Comparison of ENCODE assay signal across 17 cellular contexts in genomic region chr15:45855907-45856579, GRCh38.
DNase-seq lines count a peak whose midpoint lies in the region; ATAC-seq and TF ChIP-seq lines count a peak whose summit lies in the region.
"Had no signal": no experiment of that assay in that cellular context is flagged by ENCODE, and none has a peak within 500 bp of the region (broad histone marks: within the 10 kb centered on the region; RNA-seq: fewer than 3 reads in every experiment).

No MANE protein-coding gene starts in this region.

- CTCF ChIA-PET in mammary epithelial cell (lab: Charles Lee; ENCODE audit: low non-redundant PET) = no interaction called here

- H3K27me3 ChIP-seq in mammary epithelial cell (ENCODE audit: insufficient read depth, low read length) (no peaks in the 10 kb centered on the region), osteoblast (ENCODE audit: insufficient read depth, low read length) (no peaks in the 10 kb centered on the region), dorsolateral prefrontal cortex (peaks cover 0 to 2% (median 0%) of the 10 kb centered on the region in 45 donors)
- H3K27me3 ChIP-seq: esophagus muscularis mucosa, MG63 had no signal

- in situ Hi-C loops in mammary epithelial cell (cut with MboI; ENCODE audit: low sequenced_read_pairs in 2 of 2) = no loop called here

- no peak overlapping the region for H3K9ac ChIP-seq in mammary epithelial cell (ENCODE audit: insufficient read depth, low read length)

- DNase-seq in EH (ENCODE audit: low read depth) (peak; percentile 15), NCI-H748 (lab: John Stamatoyannopoulos, UW; ENCODE audit: unreplicated experiment) (peak; percentile 44), mammary epithelial cell (peak; percentile 91), osteoblast (ENCODE audit: insufficient read length, low spot score, missing footprints) (peak; percentile 14), dorsolateral prefrontal cortex (no peak), SKM-1 treated with dmso at 0.1 percent for 144 hours (lab: John Stamatoyannopoulos, UW; ENCODE audit: unreplicated experiment) (no peak)
- DNase-seq: activated CD4-positive, alpha-beta memory T cell treated with anti-CD3 and anti-CD28 coated beads for 36 hours; activated T-cell treated with anti-CD3 and anti-CD28 coated beads, Interleukin-2, amount 50 U/mL, for 48 hours; H9; MG63; NCI-H187; NCI-H524 treated with DMSO at 0.1 percent for 48 hours; WERI-Rb-1 had no signal

- H3K36me3 ChIP-seq in mammary epithelial cell (ENCODE audit: insufficient read depth, low read length) (no peaks in the 10 kb centered on the region), osteoblast (ENCODE audit: insufficient read depth, low read length) (no peaks in the 10 kb centered on the region)
- H3K36me3 ChIP-seq: esophagus muscularis mucosa, MG63, thoracic aorta, WERI-Rb-1 had no signal

- H3K4me1 ChIP-seq in mammary epithelial cell (ENCODE audit: insufficient read depth, low read length) = peaks cover 20% of the 10 kb centered on the region
- H3K4me1 ChIP-seq in osteoblast (ENCODE audit: insufficient read depth, low read length) = no peaks in the 10 kb centered on the region
- H3K4me1 ChIP-seq: esophagus muscularis mucosa had no signal

- H3K79me2 ChIP-seq in mammary epithelial cell (ENCODE audit: insufficient read depth, low read length) (no peaks in the 10 kb centered on the region), osteoblast (ENCODE audit: insufficient read depth, low read length) (no peaks in the 10 kb centered on the region)

- H3K9me3 ChIP-seq in mammary epithelial cell (replicated peaks; ENCODE audit: insufficient read depth, low read length) (peaks cover under 1% of the 10 kb centered on the region), osteoblast (ENCODE audit: low read depth, low read length) (no peaks in the 10 kb centered on the region)
- H3K9me3 ChIP-seq: esophagus muscularis mucosa, thoracic aorta had no signal

- no peaks in the 10 kb centered on the region for H4K20me1 ChIP-seq in mammary epithelial cell (ENCODE audit: insufficient read depth, low read length)
- H4K20me1 ChIP-seq in osteoblast (ENCODE audit: insufficient read depth, low read length) = no peaks in the 10 kb centered on the region

- H3K27ac ChIP-seq in mammary epithelial cell (ENCODE audit: insufficient read depth, low read depth, low read length) (peak overlapping the region; percentile 41), osteoblast (ENCODE audit: low read depth, low read length) (no peak overlapping the region), dorsolateral prefrontal cortex (no peak overlapping the region)
- H3K27ac ChIP-seq: esophagus muscularis mucosa, thoracic aorta, WERI-Rb-1 had no signal

- 56% methylated on average over 4 of the region's 4 CpGs for WGBS in mammary epithelial cell (ENCODE audit: low coverage, missing lambda C conversion rate)

- no TSS peak for BruUV-seq in mammary epithelial cell (replicated peaks; lab: Mats Ljungman, UMichigan)

- dilution Hi-C loops in mammary epithelial cell (cut with HindIII; ENCODE audit: low sequenced_read_pairs) = no loop called here

- H3K4me3 ChIP-seq in mammary epithelial cell (replicated peaks in 1 of 3; ENCODE audit: insufficient read depth in 1 of 3, low read depth in 2 of 3, low read length in 3 of 3) = no peak overlapping the region
- H3K4me3 ChIP-seq in osteoblast (ENCODE audit: insufficient read depth, low read length) = no peak overlapping the region
- no peak overlapping the region for H3K4me3 ChIP-seq in dorsolateral prefrontal cortex
- H3K4me3 ChIP-seq: esophagus muscularis mucosa, MG63, thoracic aorta had no signal

- no peak for TF ChIP-seq CTCF in mammary epithelial cell (conservative IDR thresholded peaks at IDR 0.05 in 1 of 2, IDR thresholded peaks at IDR 0.05 in 1 of 2; ENCODE audit: extremely low read depth in 1 of 2, insufficient read depth in 1 of 2, low read depth in 1 of 2, low read length in 2 of 2)
- TF ChIP-seq CTCF in osteoblast (IDR thresholded peaks at IDR 0.05; ENCODE audit: extremely low read depth, low read depth, low read length) = no peak
- TF ChIP-seq CTCF in dorsolateral prefrontal cortex (IDR thresholded peaks at IDR 0.05 in 54 of 56, conservative IDR thresholded peaks at IDR 0.05 in 2 of 56; ENCODE audit: low read depth in 1 of 56, partially characterized antibody in 56 of 56) = no peak

- H2AFZ ChIP-seq in mammary epithelial cell (ENCODE audit: low read depth, low read length) (peak overlapping the region; percentile 29), osteoblast (ENCODE audit: low read length) (no peak overlapping the region)

- H3K4me2 ChIP-seq in mammary epithelial cell (ENCODE audit: insufficient read depth, low read depth, low read length) (peak overlapping the region; percentile 55), osteoblast (ENCODE audit: insufficient read depth, low read length) (no peak overlapping the region)

- ATAC-seq in HG02870 (IDR thresholded peaks at IDR 0.05; ENCODE audit: unreplicated experiment) (no peak), GM18502 (IDR thresholded peaks at IDR 0.05; ENCODE audit: poor library complexity, unreplicated experiment) (no peak)

- intact Hi-C loops in mammary epithelial cell (cut with micrococcal nuclease) (loop anchor here (2.0 to 5.0 kb wide), 2 partner anchors 65 to 149 kb away; no protein-coding TSS in a partner anchor), dorsolateral prefrontal cortex (cut with DNase I) (no loop called here)

Comparison
In these comparisons a context has a peak if more than half of its experiments do, and no peak if none do; other contexts are left out.
1. DNase-seq: peak in EH (single experiment), NCI-H748 (single experiment), mammary epithelial cell (single experiment) and osteoblast (single experiment); none in dorsolateral prefrontal cortex (0 of 10) and SKM-1 treated with dmso at 0.1 percent for 144 hours (single experiment).